8 cellular contexts compared by ENCODE assay signal in the genomic region with DNA sequence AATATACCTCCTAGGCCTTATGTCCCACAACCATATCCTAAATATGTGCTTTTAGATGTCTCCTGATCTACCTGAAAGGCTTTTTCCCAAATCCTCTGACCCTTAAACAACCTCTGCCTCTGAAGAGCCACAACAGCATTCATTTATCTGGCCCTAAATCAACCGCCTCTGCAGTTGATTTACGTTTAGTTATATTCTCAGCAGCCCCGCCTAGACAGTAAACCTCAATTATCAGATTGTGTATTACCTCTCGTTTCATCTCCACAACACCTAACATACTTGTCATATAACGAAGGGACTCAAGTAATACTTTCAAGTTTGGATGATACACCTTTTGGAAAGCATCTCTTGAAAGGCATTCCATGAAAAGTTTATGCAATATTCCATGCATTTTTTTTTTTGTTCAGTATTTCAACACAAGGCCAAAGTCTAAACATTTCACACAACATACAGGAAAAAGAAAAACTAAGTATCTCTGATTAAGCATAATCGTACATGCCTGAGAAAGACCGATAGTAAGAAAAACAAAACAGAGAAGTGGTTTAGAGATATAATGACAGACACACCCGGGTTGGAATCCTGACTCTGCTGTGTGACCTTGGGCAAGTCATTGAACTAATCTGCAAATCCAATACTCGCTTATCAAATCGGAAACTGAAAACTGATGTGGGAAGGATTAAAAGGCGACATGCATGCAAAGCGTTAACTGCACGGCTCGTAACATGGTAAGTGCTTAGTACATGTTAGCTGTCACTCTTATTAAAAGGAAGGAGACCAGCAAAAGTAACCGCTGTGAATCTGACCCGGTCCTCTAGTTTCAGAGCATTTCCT. TPM values are rescaled to one million over a fixed set of nuclear protein-coding genes. Genes with fewer than 3 reads are reported as not detected.
A peak's percentile ranks its signal among the peaks of the same experiment; 100 is the strongest.
DNase-seq lines count a peak whose midpoint lies in the region; ATAC-seq and TF ChIP-seq lines count a peak whose summit lies in the region.

No MANE protein-coding gene starts in this region.

- H3K4me2 ChIP-seq in KMS-11: peak overlapping the region; percentile 84

- TF ChIP-seq CTCF in KMS-11 (conservative IDR thresholded peaks at IDR 0.05; ENCODE audit: low read depth, low read length): no peak
- no peak for TF ChIP-seq CTCF in dorsolateral prefrontal cortex (IDR thresholded peaks at IDR 0.05 in 54 of 56, conservative IDR thresholded peaks at IDR 0.05 in 2 of 56; ENCODE audit: low read depth in 1 of 56, partially characterized antibody in 56 of 56)
- TF ChIP-seq CTCF in neural crest cell (conservative IDR thresholded peaks at IDR 0.05): no peak

- no peaks in the 10 kb centered on the region for H3K36me3 ChIP-seq in KMS-11 (ENCODE audit: insufficient read depth)

- peak overlapping the region; percentile 36 for H3K4me3 ChIP-seq in KMS-11 (IDR thresholded peaks at IDR 0.05; ENCODE audit: insufficient read depth, low read depth, low read length)
- H3K4me3 ChIP-seq in dorsolateral prefrontal cortex: peak overlapping the region; percentile 74 to 100 (median 98)

- peak overlapping the region; percentile 65; the same call in 1 of the 2 replicates for H3K9ac ChIP-seq in KMS-11

- intact Hi-C loops in dorsolateral prefrontal cortex (cut with DNase I): loop anchor here (2.0 to 5.0 kb wide), 2 partner anchors 51 to 52 kb away; a partner anchor contains a TSS
- intact Hi-C loops in head of caudate nucleus (cut with DNase I): loop anchor here (5.0 kb wide), 1 partner anchor 51 kb away; a partner anchor contains a TSS

- peak overlapping the region; percentile 35 for H3K27ac Mint-ChIP-seq in neural crest cell (ENCODE audit: unreplicated experiment)

- H3K9me3 Mint-ChIP-seq in neural crest cell: no peaks in the 10 kb centered on the region

- H3K27ac ChIP-seq in KMS-11 (peak overlapping the region; percentile 22; the same call in 1 of the 2 replicates), dorsolateral prefrontal cortex (peak overlapping the region in 52 of 59 donors; percentile 27 to 94 (median 82))

- peaks cover 9% of the 10 kb centered on the region for H3K4me1 ChIP-seq in KMS-11 (ENCODE audit: low read depth, poor library complexity, severe bottlenecking)

- peak overlapping the region; percentile 41; the same call in 1 of the 2 replicates for H2AFZ ChIP-seq in KMS-11 (ENCODE audit: low read depth)

- ATAC-seq in GM19372 (IDR thresholded peaks at IDR 0.05; ENCODE audit: low read depth, unreplicated experiment): peak; percentile 0

- H4K20me1 ChIP-seq in KMS-11 (ENCODE audit: insufficient read depth): no peaks in the 10 kb centered on the region

- no peak for DNase-seq in dorsolateral prefrontal cortex
- DNase-seq in neural crest cell (ENCODE audit: low read depth, low spot score): no peak
- no peak for DNase-seq in COLO829 (ENCODE audit: low spot score)
- DNase-seq in cortex of kidney (lab: John Stamatoyannopoulos, UW): no peak
- DNase-seq in activated effector memory CD4-positive, alpha-beta T cell treated with anti-CD3 and anti-CD28 coated beads, Interleukin-2, amount 50 U/mL, for 16 hours: no peak
- DNase-seq in head of caudate nucleus: no peak

- H3K4me1 Mint-ChIP-seq in neural crest cell: peaks cover 21% of the 10 kb centered on the region

- no peaks in the 10 kb centered on the region for H3K27me3 ChIP-seq in KMS-11 (ENCODE audit: insufficient read depth, low read depth)
- H3K27me3 ChIP-seq in dorsolateral prefrontal cortex: no peaks in the 10 kb centered on the region

- peaks cover 22% of the 10 kb centered on the region; the same call in 1 of the 2 replicates for H3K79me2 ChIP-seq in KMS-11 (ENCODE audit: insufficient read depth, low read depth)

- peaks cover 28% of the 10 kb centered on the region for H3K27me3 Mint-ChIP-seq in neural crest cell (ENCODE audit: low read depth)

- H3K36me3 Mint-ChIP-seq in neural crest cell (ENCODE audit: low read depth): peaks cover 2% of the 10 kb centered on the region

- peak overlapping the region; percentile 85 for H3K4me3 Mint-ChIP-seq in neural crest cell

RNA-seq across cellular contexts. Expression of a gene that starts 0.8 kb away (rescaled TPM):
- 100 to 1,000 TPM in 106 of 120 experiments, 10 to 100 TPM in 14; 83.9 to 140 (median 113) TPM for total RNA-seq in dorsolateral prefrontal cortex
- total RNA-seq in neural crest cell: 31.7 and 32.7 TPM in 2 replicates

RNA-seq across cellular contexts. Expression of a gene that starts 52.0 kb away (rescaled TPM):
- total RNA-seq in dorsolateral prefrontal cortex (10 to 100 TPM; 16.2 to 39.4 (median 26.2) TPM), neural crest cell (30.6 and 32.6 TPM in 2 replicates)
